Comparison of ENCODE assay signal across 10 cellular contexts in genomic region chr5:176557846-176558245, GRCh38. TPM values are rescaled to one million over a fixed set of nuclear protein-coding genes. Genes with fewer than 3 reads are reported as not detected.
"Had no signal": no experiment of that assay in that cellular context is flagged by ENCODE, and none has a peak within 500 bp of the region (broad histone marks: within the 10 kb centered on the region; RNA-seq: fewer than 3 reads in every experiment).

No MANE protein-coding gene starts in this region.

- H3K9ac ChIP-seq: GM23248 had no signal

- ATAC-seq: GM23338, HCT116 had no signal

- H3K4me3 ChIP-seq: GM23248, GM23338, HAP-1 had no signal

- H3K27ac ChIP-seq: GM23248 had no signal

- H3K4me2 ChIP-seq: GM23338 had no signal

- H3K4me3 Mint-ChIP-seq: GM23338, H9, HFFc6 had no signal

- DNase-seq: GM23248, GOT3, H7, H9, HCEC 1CT, HFFc6 had no signal

- H3K27ac Mint-ChIP-seq: GM23338, H9, HFFc6 had no signal

- H3K9me3 Mint-ChIP-seq: HFFc6 had no signal

- H3K36me3 ChIP-seq: HAP-1 had no signal

- H3K4me1 ChIP-seq: HAP-1 had no signal

- H3K9me3 ChIP-seq: HAP-1 had no signal

RNA-seq across cellular contexts. Expression of gene CDHR2, which starts 8.7 kb away (rescaled TPM):
- total RNA-seq: GM23248, GM23338, H4, HFFc6 had no signal
